ENCODE assay signal across 7 cellular contexts in the genomic region with DNA sequence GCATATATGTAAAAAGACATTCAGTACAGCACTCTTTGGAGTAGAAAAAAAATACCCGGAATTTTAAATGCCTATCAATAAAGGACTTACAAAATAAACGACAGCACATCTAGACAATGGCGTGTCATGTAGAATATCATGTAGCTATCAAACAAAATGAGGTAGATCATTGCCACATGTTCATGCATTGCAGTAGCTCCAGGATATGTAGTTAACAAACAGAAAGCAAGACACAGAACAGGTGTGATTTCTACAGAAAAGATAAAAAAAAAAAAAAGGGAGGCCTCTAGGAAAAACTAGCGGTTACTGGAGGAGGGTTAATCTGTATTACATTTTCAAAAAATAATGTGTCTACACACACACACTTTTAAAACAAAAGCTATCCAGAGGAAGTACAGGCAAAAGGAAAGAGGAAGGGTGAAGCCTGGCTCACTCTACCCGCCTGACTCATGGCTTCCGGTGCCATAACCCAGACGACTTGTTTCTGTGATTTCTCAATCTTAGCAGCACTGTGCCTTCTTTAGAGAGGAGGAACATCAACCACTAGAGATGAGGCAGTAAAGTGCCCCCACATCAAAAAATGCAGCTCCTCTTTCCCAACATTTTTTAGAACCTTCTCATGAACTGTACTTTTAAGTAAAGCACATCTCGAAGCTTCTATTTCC. TPM values are rescaled to one million over a fixed set of nuclear protein-coding genes. Genes with fewer than 3 reads are reported as not detected.
DNase-seq lines count a peak whose midpoint lies in the region; ATAC-seq and TF ChIP-seq lines count a peak whose summit lies in the region.

No MANE protein-coding gene starts in this region.

- H3K9me3 ChIP-seq in mammary epithelial cell (replicated peaks; ENCODE audit: insufficient read depth, low read length), result no peaks in the 10 kb centered on the region

- no peaks in the 10 kb centered on the region for H3K36me3 ChIP-seq in mammary epithelial cell (ENCODE audit: insufficient read depth, low read length)

- H3K27me3 ChIP-seq in mammary epithelial cell (ENCODE audit: insufficient read depth, low read length), result no peaks in the 10 kb centered on the region

- H2AFZ ChIP-seq in mammary epithelial cell (ENCODE audit: low read depth, low read length), result peak overlapping the region; percentile 1

- in situ Hi-C loops in mammary epithelial cell (cut with MboI; ENCODE audit: low sequenced_read_pairs in 2 of 2), result no loop called here

- H3K79me2 ChIP-seq in mammary epithelial cell (ENCODE audit: insufficient read depth, low read length), result peaks cover 37% of the 10 kb centered on the region

- WGBS in mammary epithelial cell (ENCODE audit: low coverage, missing lambda C conversion rate), result 50% methylated on average over 8 of the region's 8 CpGs

- peaks cover 26% of the 10 kb centered on the region for H3K4me1 ChIP-seq in mammary epithelial cell (ENCODE audit: insufficient read depth, low read length)

- TF ChIP-seq CTCF in mammary epithelial cell (conservative IDR thresholded peaks at IDR 0.05 in 1 of 2, IDR thresholded peaks at IDR 0.05 in 1 of 2; ENCODE audit: extremely low read depth in 1 of 2, insufficient read depth in 1 of 2, low read depth in 1 of 2, low read length in 2 of 2), result no peak

- intact Hi-C loops in mammary epithelial cell (cut with micrococcal nuclease), result no loop called here

- DNase-seq in T-helper 9 cell, result peak; percentile 31
- peak; percentile 79 for DNase-seq in mammary epithelial cell
- peak; percentile 87 for DNase-seq in medulla oblongata (ENCODE audit: extremely low spot score)
- peak; percentile 14 for DNase-seq in stimulated activated CD8-positive, alpha-beta memory T cell treated with anti-CD3 and anti-CD28 coated beads, Interleukin-7, amount 100 ng/mL, for 24 hours (ENCODE audit: low read depth)
- no peak for DNase-seq in cerebellar cortex (ENCODE audit: low spot score)

- ATAC-seq in GM19324 (IDR thresholded peaks at IDR 0.05; ENCODE audit: low FRiP score, unreplicated experiment), result peak; percentile 98
- ATAC-seq in HG03342 (IDR thresholded peaks at IDR 0.05; ENCODE audit: unreplicated experiment), result peak; percentile 97

- BruUV-seq in mammary epithelial cell (replicated peaks; lab: Mats Ljungman, UMichigan), result no TSS peak

- H3K27ac ChIP-seq in mammary epithelial cell (ENCODE audit: insufficient read depth, low read depth, low read length), result peak overlapping the region; percentile 20

- H3K4me2 ChIP-seq in mammary epithelial cell (ENCODE audit: insufficient read depth, low read depth, low read length), result peak overlapping the region; percentile 55

- no peak overlapping the region for H3K9ac ChIP-seq in mammary epithelial cell (ENCODE audit: insufficient read depth, low read length)

- CTCF ChIA-PET in mammary epithelial cell (lab: Charles Lee; ENCODE audit: low non-redundant PET), result no interaction called here

- dilution Hi-C loops in mammary epithelial cell (cut with HindIII; ENCODE audit: low sequenced_read_pairs), result no loop called here

- no peaks in the 10 kb centered on the region for H4K20me1 ChIP-seq in mammary epithelial cell (ENCODE audit: insufficient read depth, low read length)

- no peak overlapping the region for H3K4me3 ChIP-seq in mammary epithelial cell (replicated peaks in 1 of 3; ENCODE audit: insufficient read depth in 1 of 3, low read depth in 2 of 3, low read length in 3 of 3)

RNA-seq across cellular contexts. Expression of a gene that starts 6.9 kb away (rescaled TPM):
- 10 to 100 TPM; 57.0 to 80.1 TPM for total RNA-seq in mammary epithelial cell
- 25.3 TPM for polyA plus RNA-seq in mammary epithelial cell
- polyA minus RNA-seq in mammary epithelial cell, result 52.3 TPM
